ENCODE assay signal across 12 cellular contexts in the genomic region with DNA sequence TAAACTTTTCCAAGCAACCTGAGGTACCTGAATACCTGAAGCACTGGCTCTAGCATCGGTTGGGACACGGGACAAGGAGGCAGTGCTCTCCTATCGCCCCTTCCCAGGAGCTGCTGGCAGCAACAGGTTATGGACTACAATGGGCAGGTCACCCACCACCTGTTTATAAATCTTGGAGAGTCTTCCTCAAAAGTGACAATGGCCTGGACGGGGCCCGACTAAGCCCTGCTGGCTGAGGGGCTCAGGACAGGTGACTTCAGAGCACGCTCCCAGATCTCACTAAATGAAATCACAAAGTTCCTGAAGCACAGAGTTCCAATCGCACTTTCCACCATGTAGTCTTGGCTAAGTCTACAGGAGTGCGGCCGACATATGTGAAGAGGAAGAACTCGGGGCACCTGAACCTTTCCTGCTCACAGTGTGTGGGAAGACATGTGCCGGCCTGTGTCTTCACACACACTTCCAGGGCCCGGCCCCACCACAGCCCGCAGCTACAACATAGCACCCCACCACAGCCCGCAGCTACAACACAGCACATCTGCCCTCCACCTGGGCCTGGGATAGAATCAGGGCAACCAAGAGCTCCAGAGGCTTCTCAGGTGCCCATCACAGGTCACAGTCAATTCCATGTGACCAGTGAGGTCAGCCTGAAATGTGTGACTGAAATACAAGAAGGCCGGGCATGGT.
"Had no signal": no experiment of that assay in that cellular context is flagged by ENCODE, and none has a peak within 500 bp of the region (broad histone marks: within the 10 kb centered on the region; RNA-seq: fewer than 3 reads in every experiment).

No MANE protein-coding gene starts in this region.

- H3K27ac Mint-ChIP-seq: activated naive CD8-positive, alpha-beta T cell treated with anti-CD3 and anti-CD28 coated beads, Interleukin-2, amount 10 ng/mL, durations not matched to agents 7 days and 5 days; natural killer cell treated with Interleukin-12 subunit alpha and Interleukin-12 subunit beta and Interleukin-15 and Interleukin-18, amount 100 ng/mL, for 72 hours had no signal

- H3K4me3 Mint-ChIP-seq: activated naive CD8-positive, alpha-beta T cell treated with anti-CD3 and anti-CD28 coated beads, Interleukin-2, amount 10 ng/mL, durations not matched to agents 7 days and 5 days; natural killer cell treated with Interleukin-12 subunit alpha and Interleukin-12 subunit beta and Interleukin-15 and Interleukin-18, amount 100 ng/mL, for 72 hours had no signal

- H3K27me3 ChIP-seq: gastrocnemius medialis, left lung, pancreas, thyroid gland had no signal

- H3K9me3 Mint-ChIP-seq: activated naive CD8-positive, alpha-beta T cell treated with anti-CD3 and anti-CD28 coated beads, Interleukin-2, amount 10 ng/mL, durations not matched to agents 7 days and 5 days; natural killer cell treated with Interleukin-12 subunit alpha and Interleukin-12 subunit beta and Interleukin-15 and Interleukin-18, amount 100 ng/mL, for 72 hours had no signal

- H3K27me3 Mint-ChIP-seq: activated naive CD8-positive, alpha-beta T cell treated with anti-CD3 and anti-CD28 coated beads, Interleukin-2, amount 10 ng/mL, durations not matched to agents 7 days and 5 days; natural killer cell treated with Interleukin-12 subunit alpha and Interleukin-12 subunit beta and Interleukin-15 and Interleukin-18, amount 100 ng/mL, for 72 hours had no signal

- H3K4me3 ChIP-seq: gastrocnemius medialis, left lung, pancreas, thyroid gland had no signal

- DNase-seq: activated CD4-positive, alpha-beta T cell treated with anti-CD3 and anti-CD28 coated beads for 1 hour; activated CD4-positive, alpha-beta T cell treated with anti-CD3 and anti-CD28 coated beads, Interleukin-2, amount 50 U/mL, for 48 hours; activated naive CD8-positive, alpha-beta T cell treated with anti-CD3 and anti-CD28 coated beads, Interleukin-2, amount 10 ng/mL, durations not matched to agents 7 days and 5 days; anterior cingulate cortex; gastrocnemius medialis; left lung; pancreas; SW 1271; thyroid gland had no signal

- FAIRE-seq: colon, keratinocyte, pancreas had no signal

- H3K9me3 ChIP-seq: gastrocnemius medialis, left lung, pancreas, thyroid gland had no signal

- H3K27ac ChIP-seq: gastrocnemius medialis, left lung, pancreas, thyroid gland had no signal

- H3K36me3 ChIP-seq: gastrocnemius medialis, left lung, pancreas, thyroid gland had no signal

- H3K4me1 Mint-ChIP-seq: activated naive CD8-positive, alpha-beta T cell treated with anti-CD3 and anti-CD28 coated beads, Interleukin-2, amount 10 ng/mL, durations not matched to agents 7 days and 5 days had no signal

- ATAC-seq: gastrocnemius medialis, left lung, pancreas had no signal

- H3K36me3 Mint-ChIP-seq: activated naive CD8-positive, alpha-beta T cell treated with anti-CD3 and anti-CD28 coated beads, Interleukin-2, amount 10 ng/mL, durations not matched to agents 7 days and 5 days had no signal
